Comparison of ENCODE assay signal across 8 cellular contexts in the genomic region with DNA sequence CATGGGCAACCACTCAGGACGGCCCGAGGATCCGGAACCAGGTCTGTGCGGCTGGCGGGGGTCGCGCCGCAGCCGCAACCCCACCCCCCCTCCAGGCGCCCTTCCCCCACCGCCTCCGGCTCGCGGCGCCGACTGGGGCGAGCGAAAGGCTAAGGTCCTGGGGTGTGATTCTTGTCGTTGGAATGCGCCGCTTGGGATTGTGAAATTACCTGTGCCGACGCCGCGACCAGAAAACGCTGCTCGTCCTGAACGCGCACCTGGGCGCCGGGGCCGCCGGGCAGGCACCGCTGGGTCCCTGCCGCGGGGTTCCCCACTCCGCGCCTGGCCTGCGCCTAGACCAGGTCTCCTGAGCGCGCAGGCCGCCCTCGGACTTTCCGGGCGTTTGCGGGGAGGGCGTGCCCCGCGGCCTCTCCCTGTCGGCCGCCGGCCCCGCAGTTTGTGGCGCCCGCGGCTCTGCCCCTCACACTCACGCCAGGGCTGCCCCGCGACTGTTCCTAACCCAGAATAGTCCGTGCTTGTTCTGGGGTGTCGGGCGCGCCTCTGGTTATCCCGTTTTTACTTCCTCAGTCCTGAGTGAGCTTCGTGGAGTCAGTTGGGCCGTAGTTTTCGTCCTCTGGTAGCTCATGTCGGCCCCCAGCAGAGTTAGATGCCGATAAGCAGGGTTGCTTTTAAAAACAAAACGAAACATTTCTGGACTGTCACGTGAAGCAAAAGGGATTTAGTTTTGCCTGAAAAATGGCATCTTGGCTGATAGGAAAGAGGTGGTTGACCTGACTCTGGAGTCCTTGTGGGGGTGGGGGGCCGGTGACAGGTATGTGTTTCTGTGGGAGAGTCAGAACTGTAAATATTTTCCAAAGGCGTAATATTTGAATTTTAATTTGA.
DNase-seq lines count a peak whose midpoint lies in the region; ATAC-seq and TF ChIP-seq lines count a peak whose summit lies in the region.

No MANE protein-coding gene starts in this region.

- peaks cover 26% of the 10 kb centered on the region for H3K4me1 Mint-ChIP-seq in brain

- in situ Hi-C loops in GM13976 (cut with MboI; ENCODE audit: low sequenced_read_pairs, unreplicated experiment), result no loop called here

- H3K27me3 Mint-ChIP-seq in brain, result peaks cover 7% of the 10 kb centered on the region

- no peaks in the 10 kb centered on the region for H3K9me3 Mint-ChIP-seq in brain

- H3K27ac Mint-ChIP-seq in brain, result peak overlapping the region; percentile 52 to 93 (median 73)

- DNase-seq in A172 (ENCODE audit: low spot score) (peak; percentile 59), GM13976 (ENCODE audit: low spot score) (peak; percentile 71), OCI-M1 (lab: John Stamatoyannopoulos, UW) (peak; percentile 58), islet precursor cell (peak; percentile 95), NOMO-1 (lab: John Stamatoyannopoulos, UW; ENCODE audit: unreplicated experiment in 2 of 2) (no peak)
- peak; percentile 41 for DNase-seq in stimulated activated CD4-positive, alpha-beta T cell treated with anti-CD3 and anti-CD28 coated beads, Interleukin-15, amount 100 ng/mL, for 24 hours

- peak; percentile 35 for ATAC-seq in HG02943 (IDR thresholded peaks at IDR 0.05; ENCODE audit: low read depth, unreplicated experiment)

- H3K4me3 Mint-ChIP-seq in brain, result peak overlapping the region in 4 of 5 experiments; percentile 92 to 97 (median 94)

- H3K36me3 Mint-ChIP-seq in brain, result peaks cover 8% of the 10 kb centered on the region

- no peak for TF ChIP-seq CTCF in GM13976 (IDR thresholded peaks at IDR 0.05; ENCODE audit: borderline replicate concordance, control extremely low read depth, extremely low read depth, insufficient read depth, missing control alignments)
- TF ChIP-seq CTCF in brain (conservative IDR thresholded peaks at IDR 0.05), result no peak

Comparison
In these comparisons a context has a peak if more than half of its experiments do, and no peak if none do; other contexts are left out.
1. DNase-seq: peak in A172 (single experiment), GM13976 (single experiment), OCI-M1 (single experiment), islet precursor cell (single experiment) and stimulated activated CD4-positive, alpha-beta T cell treated with anti-CD3 and anti-CD28 coated beads, Interleukin-15, amount 100 ng/mL, for 24 hours (single experiment); none in NOMO-1 (0 of 2).